10 cellular contexts compared by ENCODE assay signal in the genomic region with DNA sequence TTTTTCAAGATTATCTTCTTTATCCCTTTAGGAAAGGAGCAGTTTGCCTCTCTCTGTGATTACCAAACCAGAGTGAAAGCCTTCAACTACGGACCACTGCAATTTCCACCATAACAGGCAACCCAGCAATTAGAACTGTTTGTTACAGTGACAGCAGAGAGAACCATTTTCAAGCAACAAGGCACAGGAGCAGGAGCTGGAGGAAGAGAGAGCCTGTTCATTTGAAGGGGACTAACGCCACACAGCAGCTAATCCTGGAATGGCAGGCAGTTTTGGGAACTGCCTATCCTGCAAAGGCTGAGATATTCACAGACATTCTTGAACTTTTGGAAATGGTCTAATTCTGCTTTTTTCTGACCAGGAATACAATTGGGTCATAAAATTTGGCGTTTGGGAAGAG.
DNase-seq lines count a peak whose midpoint lies in the region; ATAC-seq, FAIRE-seq and TF ChIP-seq lines count a peak whose summit lies in the region.
"Had no signal": no experiment of that assay in that cellular context is flagged by ENCODE, and none has a peak within 500 bp of the region (broad histone marks: within the 10 kb centered on the region; RNA-seq: fewer than 3 reads in every experiment).

No MANE protein-coding gene starts in this region.

- no peaks in the 10 kb centered on the region for H3K36me3 ChIP-seq in endothelial cell of umbilical vein (ENCODE audit: control insufficient read depth in 2 of 2, extremely low read depth in 1 of 2, insufficient read depth in 2 of 2, low read length in 2 of 2)
- H3K36me3 ChIP-seq in esophagus muscularis mucosa = no peaks in the 10 kb centered on the region

- TF ChIP-seq POLR2A in endothelial cell of umbilical vein (IDR thresholded peaks at IDR 0.05; ENCODE audit: low read depth, low read length) (no peak), esophagus muscularis mucosa (IDR thresholded peaks at IDR 0.05; ENCODE audit: low read depth) (no peak)

- BruUV-seq in endothelial cell of umbilical vein (replicated peaks; lab: Mats Ljungman, UMichigan) = no TSS peak

- H3K4me1 ChIP-seq in endothelial cell of umbilical vein (ENCODE audit: control insufficient read depth, extremely low read depth, insufficient read depth, low read length) (no peaks in the 10 kb centered on the region), esophagus muscularis mucosa (no peaks in the 10 kb centered on the region)

- CTCF ChIA-PET in endothelial cell of umbilical vein (lab: Charles Lee) = interaction anchor here (0.6 to 2.0 kb wide), 12 partner anchors 9 to 1333 kb away, joined by 3 to 17 read pairs (median 4); no protein-coding TSS in a partner anchor

- H3K9me1 ChIP-seq in endothelial cell of umbilical vein (replicated peaks; ENCODE audit: control insufficient read depth, extremely low read depth, insufficient read depth, low read length) = no peaks in the 10 kb centered on the region

- WGBS in esophagus muscularis mucosa = 43% methylated on average over 3 of the region's 3 CpGs

- H3K9ac ChIP-seq in endothelial cell of umbilical vein (replicated peaks; ENCODE audit: extremely low read depth, insufficient read depth, low read length) = no peak overlapping the region

- no peak for TF ChIP-seq EP300 in esophagus muscularis mucosa (IDR thresholded peaks at IDR 0.05)

- H3K9me3 ChIP-seq in endothelial cell of umbilical vein (replicated peaks; ENCODE audit: control insufficient read depth, insufficient read depth, low read length) = no peaks in the 10 kb centered on the region
- H3K9me3 ChIP-seq in esophagus muscularis mucosa = no peaks in the 10 kb centered on the region

- H3K4me3 ChIP-seq in endothelial cell of umbilical vein (replicated peaks in 1 of 3; ENCODE audit: insufficient read depth in 1 of 3, low read depth in 1 of 3, low read length in 3 of 3) (no peak overlapping the region), esophagus muscularis mucosa (no peak overlapping the region)

- peak; percentile 11 for DNase-seq in HPDE6-E6E7 (ENCODE audit: extremely low spot score)
- peak; percentile 0 for DNase-seq in NCI-H524 treated with DMSO at 0.1 percent for 48 hours (lab: John Stamatoyannopoulos, UW)
- DNase-seq in endothelial cell of umbilical vein (ENCODE audit: low read depth, low spot score) = peak; percentile 69
- peak; percentile 40 for DNase-seq in putamen (ENCODE audit: low spot score)
- DNase-seq in frontal cortex (ENCODE audit: low spot score in 2 of 2) = no peak
- no peak for DNase-seq in GDM1 (lab: John Stamatoyannopoulos, UW)
- no peak for DNase-seq in esophagus muscularis mucosa (ENCODE audit: extremely low spot score)

- POLR2A ChIA-PET in endothelial cell of umbilical vein (lab: Charles Lee) = interaction anchor here (0.6 kb wide), 1 partner anchor 960 kb away, joined by 5 read pairs; no protein-coding TSS in a partner anchor

- dilution Hi-C loops in endothelial cell of umbilical vein (cut with MboI; ENCODE audit: extremely low pct_ligation_motif_present, low sequenced_read_pairs) = no loop called here

- no peaks in the 10 kb centered on the region for H3K79me2 ChIP-seq in endothelial cell of umbilical vein (ENCODE audit: control insufficient read depth, insufficient read depth, low read length)

- intact Hi-C loops in endothelial cell of umbilical vein (cut with micrococcal nuclease) (loop anchor here (5.0 to 10.0 kb wide), 5 partner anchors 46 to 828 kb away; no protein-coding TSS in a partner anchor), esophagus muscularis mucosa (cut with DNase I) (no loop called here)

- no peaks in the 10 kb centered on the region for H3K27me3 ChIP-seq in endothelial cell of umbilical vein (ENCODE audit: control insufficient read depth in 2 of 2, insufficient read depth in 2 of 2, low read length in 2 of 2)
- no peaks in the 10 kb centered on the region for H3K27me3 ChIP-seq in esophagus muscularis mucosa

- ATAC-seq in GM19452 (IDR thresholded peaks at IDR 0.05; ENCODE audit: unreplicated experiment) = no peak

- no peaks in the 10 kb centered on the region for H4K20me1 ChIP-seq in endothelial cell of umbilical vein (replicated peaks; ENCODE audit: control insufficient read depth, extremely low read depth, insufficient read depth, low read length)

- H3K27ac ChIP-seq in endothelial cell of umbilical vein (ENCODE audit: insufficient read depth, low read depth, low read length) (no peak overlapping the region), esophagus muscularis mucosa (replicated peaks in 1 of 4) (no peak overlapping the region)
- H3K27ac ChIP-seq: RWPE1 had no signal

- H3K4me2 ChIP-seq in endothelial cell of umbilical vein (ENCODE audit: insufficient read depth, low read length) = no peak overlapping the region

- no peak overlapping the region for H2AFZ ChIP-seq in endothelial cell of umbilical vein (ENCODE audit: low read depth, low read length)

- FAIRE-seq in endothelial cell of umbilical vein (lab: Jason Lieb, UNC) = peak; percentile 73
- no peak for FAIRE-seq in frontal cortex (lab: Jason Lieb, UNC)
- FAIRE-seq: GM19239 had no signal

- TF ChIP-seq CTCF in endothelial cell of umbilical vein (IDR thresholded peaks at IDR 0.05; ENCODE audit: extremely low read depth in 1 of 2, insufficient read depth in 1 of 2, low read depth in 1 of 2, low read length in 2 of 2) (peak; percentile 50 to 72), esophagus muscularis mucosa (IDR thresholded peaks at IDR 0.05) (no peak)

TF ChIP-seq in endothelial cell of umbilical vein, 7 proteins besides CTCF, POLR2A, EP300 and RAD21:
- TF ChIP-seq JUN (IDR thresholded peaks at IDR 0.05; ENCODE audit: borderline replicate concordance, insufficient read depth, insufficient read length, low read depth) (no peak), FOS (IDR thresholded peaks at IDR 0.05; ENCODE audit: borderline replicate concordance, insufficient read depth, low read length) (no peak), MYC (IDR thresholded peaks at IDR 0.05; ENCODE audit: low read depth, low read length) (no peak), EZH2 (IDR thresholded peaks at IDR 0.05; ENCODE audit: borderline replicate concordance, low read depth, low read length, severe bottlenecking) (no peak), GATA2 (IDR thresholded peaks at IDR 0.05; ENCODE audit: insufficient read depth, insufficient read length, low read depth, low read length) (no peak), POLR2AphosphoS5 (IDR thresholded peaks at IDR 0.05; ENCODE audit: insufficient read depth, low read depth, low read length) (no peak)
- TF ChIP-seq, protein P1, sequence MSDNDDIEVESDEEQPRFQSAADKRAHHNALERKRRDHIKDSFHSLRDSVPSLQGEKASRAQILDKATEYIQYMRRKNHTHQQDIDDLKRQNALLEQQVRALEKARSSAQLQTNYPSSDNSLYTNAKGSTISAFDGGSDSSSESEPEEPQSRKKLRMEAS (IDR thresholded peaks at IDR 0.05; ENCODE audit: insufficient read depth, insufficient read length) = no peak
TF ChIP-seq in endothelial cell of umbilical vein: peak in this region for 0.

Comparison
In these comparisons a context has a peak if more than half of its experiments do, and no peak if none do; other contexts are left out.
1. DNase-seq: peak in HPDE6-E6E7 (single experiment), NCI-H524 treated with DMSO at 0.1 percent for 48 hours (single experiment), endothelial cell of umbilical vein (single experiment) and putamen (single experiment); none in frontal cortex (0 of 2), GDM1 (single experiment) and esophagus muscularis mucosa (single experiment).
2. CTCF ChIP-seq: peak in endothelial cell of umbilical vein (2 of 2); none in esophagus muscularis mucosa (0 of 3).